22 cellular contexts compared by ENCODE assay signal in genomic region chr2:144127693-144128092, GRCh38.
"Had no signal": no experiment of that assay in that cellular context is flagged by ENCODE, and none has a peak within 500 bp of the region (broad histone marks: within the 10 kb centered on the region; RNA-seq: fewer than 3 reads in every experiment).

No MANE protein-coding gene starts in this region.

- DNase-seq: dermis blood vessel endothelial cell; effector memory CD4-positive, alpha-beta T cell; foreskin keratinocyte; heart left ventricle; left cardiac atrium; left lung; mesenchymal stem cell; mucosa of descending colon; naive B cell; nephron progenitor cell; nucleus accumbens; stimulated activated CD4-positive, alpha-beta T cell treated with anti-CD3 and anti-CD28 coated beads, Interleukin-12 subunit alpha, Interleukin-12 subunit beta, amount 100 ng/mL, for 4 hours; stimulated activated CD4-positive, alpha-beta T cell treated with anti-CD3 and anti-CD28 coated beads, Interleukin-1b, Interleukin-23, amount 100 ng/mL, for 48 hours; stimulated activated CD4-positive, alpha-beta T cell treated with anti-CD3 and anti-CD28 coated beads, Interleukin-4, amount 100 ng/mL, for 1 hour; stimulated activated CD8-positive, alpha-beta memory T cell treated with anti-CD3 and anti-CD28 coated beads, Interleukin-4, amount 100 ng/mL, for 48 hours; stimulated activated naive CD4-positive, alpha-beta T cell treated with Interleukin-2 at 50 U/mL for 16 hours; transverse colon; upper lobe of right lung; uterus had no signal

- H3K27ac Mint-ChIP-seq: mesothelial cell of epicardium, nephron progenitor cell had no signal

- H3K4me3 Mint-ChIP-seq: mesothelial cell of epicardium, naive B cell, nephron progenitor cell had no signal

- ATAC-seq: foreskin keratinocyte, gastroesophageal sphincter, heart left ventricle, left cardiac atrium, left lung, mucosa of descending colon, sciatic nerve, upper lobe of right lung had no signal

- H3K27me3 Mint-ChIP-seq: naive B cell had no signal

- H3K9me3 Mint-ChIP-seq: naive B cell, nephron progenitor cell had no signal

- H3K4me1 Mint-ChIP-seq: naive B cell, nephron progenitor cell had no signal
